In the genomic region with DNA sequence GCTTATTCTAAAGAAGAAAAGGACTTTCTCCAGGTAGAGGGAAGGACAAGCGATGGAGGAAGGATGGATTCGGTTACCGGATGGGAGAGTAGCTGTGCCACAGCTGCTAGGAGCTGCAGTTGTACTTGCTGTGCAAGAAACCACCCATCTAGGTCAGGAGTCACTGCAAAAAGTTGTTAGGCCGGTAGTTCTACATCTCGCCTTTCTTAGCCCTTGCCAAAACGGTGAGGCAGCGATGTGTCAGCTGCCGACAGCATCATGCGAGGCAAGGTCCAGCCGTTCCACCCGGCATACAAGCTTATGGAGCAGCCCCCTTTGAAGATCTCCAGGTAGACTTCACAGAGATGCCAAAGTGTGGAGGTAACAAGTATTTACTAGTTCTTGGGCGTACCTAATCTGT, we compare ENCODE assay signal across 16 cellular contexts. TPM values are rescaled to one million over a fixed set of nuclear protein-coding genes. Genes with fewer than 3 reads are reported as not detected.
"Had no signal": no experiment of that assay in that cellular context is flagged by ENCODE, and none has a peak within 500 bp of the region (broad histone marks: within the 10 kb centered on the region; RNA-seq: fewer than 3 reads in every experiment).

No MANE protein-coding gene starts in this region.

RNA-seq across cellular contexts. Expression of gene KRTAP5-11, which starts 32.3 kb away (rescaled TPM):
- total RNA-seq: activated CD4-positive, alpha-beta memory T cell treated with anti-CD3 and anti-CD28 coated beads, Interleukin-2, amount 10 ng/mL, durations not matched to agents 7 days and 5 days; activated CD4-positive, alpha-beta T cell treated with anti-CD3 and anti-CD28 coated beads, Interleukin-2, amount 10 ng/mL, durations not matched to agents 24 days and 14 days; activated naive CD4-positive, alpha-beta T cell treated with anti-CD3 and anti-CD28 coated beads for 36 hours; activated naive CD8-positive, alpha-beta T cell treated with anti-CD3 and anti-CD28 coated beads, Interleukin-2, amount 10 ng/mL, durations not matched to agents 7 days and 5 days; activated T-cell treated with anti-CD3 and anti-CD28 coated beads, Interleukin-2, amount 50 U/mL, for 72 hours; cardiac muscle cell; cerebellum; epithelial cell of proximal tubule; fibroblast of lung; liver; mononuclear cell; pancreas; sciatic nerve; smooth muscle cell; temporal lobe; upper lobe of right lung had no signal
- polyA plus RNA-seq: cardiac muscle cell, fibroblast of lung, liver, smooth muscle cell had no signal

RNA-seq across cellular contexts. Expression of gene KRTAP5-10, which starts 49.6 kb away (rescaled TPM):
- total RNA-seq: activated CD4-positive, alpha-beta T cell treated with anti-CD3 and anti-CD28 coated beads, Interleukin-2, amount 10 ng/mL, durations not matched to agents 24 days and 14 days; activated naive CD4-positive, alpha-beta T cell treated with anti-CD3 and anti-CD28 coated beads for 36 hours; activated naive CD8-positive, alpha-beta T cell treated with anti-CD3 and anti-CD28 coated beads, Interleukin-2, amount 10 ng/mL, durations not matched to agents 7 days and 5 days; activated T-cell treated with anti-CD3 and anti-CD28 coated beads, Interleukin-2, amount 50 U/mL, for 72 hours; cardiac muscle cell; cerebellum; epithelial cell of proximal tubule; fibroblast of lung; mononuclear cell; sciatic nerve; smooth muscle cell; temporal lobe; upper lobe of right lung had no signal
- polyA plus RNA-seq: fibroblast of lung, liver, smooth muscle cell had no signal
